13 cellular contexts compared by ENCODE assay signal in the genomic region with DNA sequence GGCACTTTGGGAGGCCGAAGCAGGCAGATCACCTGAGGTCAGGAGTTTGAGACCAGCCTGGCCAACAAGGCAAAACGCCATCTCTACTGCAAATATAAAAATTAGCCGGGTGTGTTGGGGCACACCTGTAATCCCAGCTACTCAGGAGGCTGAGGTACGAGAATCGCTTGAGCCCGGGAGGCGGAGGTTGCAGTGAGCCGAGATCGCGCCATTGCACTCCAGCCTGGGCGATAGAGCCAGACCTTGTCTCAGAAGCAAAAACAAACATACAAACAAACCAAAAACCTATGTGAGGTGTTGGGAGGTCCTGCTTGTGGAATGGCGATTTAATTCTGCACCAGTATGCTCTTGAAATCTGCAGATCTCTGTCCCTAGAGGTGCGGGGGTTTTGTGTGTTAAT. TPM values are rescaled to one million over a fixed set of nuclear protein-coding genes. Genes with fewer than 3 reads are reported as not detected.
DNase-seq lines count a peak whose midpoint lies in the region; ATAC-seq and TF ChIP-seq lines count a peak whose summit lies in the region.
"Not testable (repeated sequence)": the region's sequence is repeated elsewhere in the genome, so short reads cannot be mapped to it uniquely, and the experiment has no call there.
"Had no signal": no experiment of that assay in that cellular context is flagged by ENCODE, and none has a peak within 500 bp of the region (broad histone marks: within the 10 kb centered on the region; RNA-seq: fewer than 3 reads in every experiment).

No MANE protein-coding gene starts in this region.

- H3K4me3 ChIP-seq in Caco-2 (ENCODE audit: low read depth, low read length), result not testable (repeated sequence)
- peak overlapping the region; percentile 75 for H3K4me3 ChIP-seq in LNCaP clone FGC (ENCODE audit: low read depth, low read length)
- H3K4me3 ChIP-seq in mesenchymal stem cell (ENCODE audit: insufficient read depth in 1 of 2, low read depth in 1 of 2, low read length in 2 of 2), result peak overlapping the region in 1 of 2 experiments; percentile 87

- H3K18ac ChIP-seq in mesenchymal stem cell (ENCODE audit: low read depth in 1 of 2, low read length in 2 of 2), result not testable (repeated sequence)

- not testable (repeated sequence) for H3K23ac ChIP-seq in mesenchymal stem cell (ENCODE audit: low read length in 2 of 2)

- H2AK5ac ChIP-seq in mesenchymal stem cell (ENCODE audit: low read length, severe bottlenecking), result not testable (repeated sequence)

- not testable (repeated sequence) for H3K27me3 ChIP-seq in Caco-2 (replicated peaks; ENCODE audit: control insufficient read depth, insufficient read depth, low read length)
- peaks cover 0 to 47% of the 10 kb centered on the region in 2 experiments for H3K27me3 ChIP-seq in mesenchymal stem cell (ENCODE audit: control insufficient read depth in 1 of 2, insufficient read depth in 1 of 2, low read length in 2 of 2)

- not testable (repeated sequence) for H3K9me3 Mint-ChIP-seq in Caco-2 (ENCODE audit: unreplicated experiment); activated CD4-positive, alpha-beta T cell treated with anti-CD3 and anti-CD28 coated beads, Interleukin-2, amount 10 ng/mL, durations not matched to agents 24 days and 14 days; activated naive CD8-positive, alpha-beta T cell (ENCODE audit: low read depth); effector memory CD8-positive, alpha-beta T cell; osteocyte (ENCODE audit: unreplicated experiment)

- ATAC-seq in effector memory CD8-positive, alpha-beta T cell (replicated peaks), result not testable (repeated sequence)

- not testable (repeated sequence) for H3K36me3 Mint-ChIP-seq in Caco-2 (ENCODE audit: insufficient read depth, unreplicated experiment); activated CD4-positive, alpha-beta T cell treated with anti-CD3 and anti-CD28 coated beads, Interleukin-2, amount 10 ng/mL, durations not matched to agents 24 days and 14 days (ENCODE audit: low read depth); activated naive CD8-positive, alpha-beta T cell; effector memory CD8-positive, alpha-beta T cell (ENCODE audit: insufficient read depth); osteocyte (ENCODE audit: unreplicated experiment)

- H3K79me1 ChIP-seq in mesenchymal stem cell (replicated peaks; ENCODE audit: low read length, poor library complexity, severe bottlenecking), result not testable (repeated sequence)

- not testable (repeated sequence) for H3K27me3 Mint-ChIP-seq in Caco-2 (ENCODE audit: insufficient read depth, unreplicated experiment); activated CD4-positive, alpha-beta T cell treated with anti-CD3 and anti-CD28 coated beads, Interleukin-2, amount 10 ng/mL, durations not matched to agents 24 days and 14 days; activated naive CD8-positive, alpha-beta T cell; effector memory CD8-positive, alpha-beta T cell; osteocyte (ENCODE audit: unreplicated experiment)

- not testable (repeated sequence) for H3K27ac ChIP-seq in mesenchymal stem cell (ENCODE audit: low read length, poor library complexity, severe bottlenecking)

- not testable (repeated sequence) for H2BK15ac ChIP-seq in mesenchymal stem cell (ENCODE audit: low read depth, poor library complexity, severe bottlenecking)

- not testable (repeated sequence) for H4K91ac ChIP-seq in mesenchymal stem cell (ENCODE audit: low read length)

- not testable (repeated sequence) for BruUV-seq in Caco-2 (replicated peaks; lab: Mats Ljungman, UMichigan)

- WGBS in mesenchymal stem cell, result 96% methylated on average over 6 of the region's 13 CpGs

- not testable (repeated sequence) for H3K4me1 ChIP-seq in Caco-2; mesenchymal stem cell (ENCODE audit: control insufficient read depth, insufficient read depth, low read depth, low read length)

- H3K4me1 Mint-ChIP-seq in Caco-2 (ENCODE audit: low read depth, unreplicated experiment); osteocyte (ENCODE audit: unreplicated experiment): not testable (repeated sequence)
- peaks cover 22% of the 10 kb centered on the region for H3K4me1 Mint-ChIP-seq in activated CD4-positive, alpha-beta T cell treated with anti-CD3 and anti-CD28 coated beads, Interleukin-2, amount 10 ng/mL, durations not matched to agents 24 days and 14 days
- peaks cover 36% of the 10 kb centered on the region for H3K4me1 Mint-ChIP-seq in activated naive CD8-positive, alpha-beta T cell (ENCODE audit: low read depth)
- H3K4me1 Mint-ChIP-seq in effector memory CD8-positive, alpha-beta T cell (ENCODE audit: low read depth in 2 of 2), result peaks cover 23 to 37% of the 10 kb centered on the region in 2 donors

- not testable (repeated sequence) for H4K8ac ChIP-seq in mesenchymal stem cell (ENCODE audit: low read length)

- not testable (repeated sequence) for H3K14ac ChIP-seq in mesenchymal stem cell (ENCODE audit: low read length in 2 of 2)

- H3K4ac ChIP-seq in mesenchymal stem cell (ENCODE audit: low read depth in 1 of 2, low read length in 2 of 2), result not testable (repeated sequence)

- not testable (repeated sequence) for DNase-seq in Caco-2; LNCaP clone FGC (ENCODE audit: low read depth); activated CD4-positive, alpha-beta T cell treated with anti-CD3 and anti-CD28 coated beads, Interleukin-2, amount 10 ng/mL, durations not matched to agents 24 days and 14 days; effector memory CD8-positive, alpha-beta T cell; mesenchymal stem cell; osteocyte (ENCODE audit: extremely low spot score, unreplicated experiment)

- intact Hi-C loops in Caco-2 (cut with micrococcal nuclease; ENCODE audit: unreplicated experiment), result not testable (repeated sequence)
- intact Hi-C loops in activated CD4-positive, alpha-beta T cell treated with anti-CD3 and anti-CD28 coated beads, Interleukin-2, amount 10 ng/mL, durations not matched to agents 24 days and 14 days (cut with micrococcal nuclease), result loop anchor here (5.0 kb wide), 1 partner anchor 155 kb away; the partner anchor contains the start of gene MED14

- not testable (repeated sequence) for H2AFZ ChIP-seq in mesenchymal stem cell (ENCODE audit: low read depth, low read length)

- peak overlapping the region; percentile 97 for H3K4me3 Mint-ChIP-seq in Caco-2 (ENCODE audit: unreplicated experiment)
- peak overlapping the region; percentile 76 for H3K4me3 Mint-ChIP-seq in activated CD4-positive, alpha-beta T cell treated with anti-CD3 and anti-CD28 coated beads, Interleukin-2, amount 10 ng/mL, durations not matched to agents 24 days and 14 days
- peak overlapping the region; percentile 86 for H3K4me3 Mint-ChIP-seq in activated naive CD8-positive, alpha-beta T cell
- H3K4me3 Mint-ChIP-seq in effector memory CD8-positive, alpha-beta T cell, result peak overlapping the region; percentile 96 to 97
- peak overlapping the region; percentile 26 for H3K4me3 Mint-ChIP-seq in osteocyte (ENCODE audit: unreplicated experiment)

- H2BK5ac ChIP-seq in mesenchymal stem cell (ENCODE audit: low read depth, low read length, poor library complexity, severe bottlenecking), result not testable (repeated sequence)

- not testable (repeated sequence) for H3K9me3 ChIP-seq in Caco-2; mesenchymal stem cell (ENCODE audit: control insufficient read depth, low read length)

- POLR2A ChIA-PET in Caco-2 (lab: Charles Lee), result not testable (repeated sequence)

- H3K9ac ChIP-seq in mesenchymal stem cell (ENCODE audit: low read length), result peak overlapping the region; percentile 93

- not testable (repeated sequence) for H3K36me3 ChIP-seq in Caco-2 (ENCODE audit: control insufficient read depth, insufficient read depth, low read length); mesenchymal stem cell (ENCODE audit: control insufficient read depth in 1 of 2, insufficient read depth in 2 of 2, low read depth in 1 of 2, low read length in 2 of 2)

- H3K4me2 ChIP-seq in mesenchymal stem cell (ENCODE audit: low read length, poor library complexity, severe bottlenecking), result not testable (repeated sequence)

- not testable (repeated sequence) for H2BK12ac ChIP-seq in mesenchymal stem cell (ENCODE audit: low read length in 2 of 2)

- H3K27ac Mint-ChIP-seq in Caco-2 (ENCODE audit: unreplicated experiment); activated CD4-positive, alpha-beta T cell treated with anti-CD3 and anti-CD28 coated beads, Interleukin-2, amount 10 ng/mL, durations not matched to agents 24 days and 14 days; activated naive CD8-positive, alpha-beta T cell; effector memory CD8-positive, alpha-beta T cell; osteocyte (ENCODE audit: unreplicated experiment): not testable (repeated sequence)

- CTCF ChIA-PET in Caco-2 (lab: Charles Lee), result not testable (repeated sequence)

- TF ChIP-seq CTCF in Caco-2 (IDR thresholded peaks at IDR 0.05; ENCODE audit: insufficient read depth in 1 of 2, low read depth in 1 of 2, low read length in 1 of 2, severe bottlenecking in 1 of 2, unreplicated experiment in 1 of 2); LNCaP clone FGC (IDR thresholded peaks at IDR 0.05; ENCODE audit: control insufficient read depth, extremely low read depth, insufficient read depth); osteocyte (IDR thresholded peaks at IDR 0.05): not testable (repeated sequence)

- H2BK120ac ChIP-seq in mesenchymal stem cell (ENCODE audit: low read depth, low read length), result not testable (repeated sequence)

RNA-seq across cellular contexts. Expression of gene ATP6AP2, which starts 1.4 kb away (rescaled TPM):
- total RNA-seq in Caco-2 (2022) (86.6 and 90.0 TPM in 2 replicates), osteocyte (154 and 162 TPM in 2 replicates)
- 66.5 and 68.7 TPM in 2 replicates for total RNA-seq in activated CD4-positive, alpha-beta T cell treated with anti-CD3 and anti-CD28 coated beads, Interleukin-2, amount 10 ng/mL, durations not matched to agents 24 days and 14 days
- polyA plus RNA-seq in mesenchymal stem cell (2013, experiment 1 of 2), result 124 TPM
- polyA plus RNA-seq in mesenchymal stem cell (2013, experiment 2 of 2), result 132 TPM

RNA-seq across cellular contexts. Expression of gene MPC1L, which starts 41.0 kb away (rescaled TPM):
- total RNA-seq in Caco-2 (2022), result not detected in 2 replicates
- total RNA-seq in activated CD4-positive, alpha-beta T cell treated with anti-CD3 and anti-CD28 coated beads, Interleukin-2, amount 10 ng/mL, durations not matched to agents 24 days and 14 days, result not detected in 2 replicates
- polyA plus RNA-seq in mesenchymal stem cell (2013, experiment 1 of 2), result not detected
- not detected for polyA plus RNA-seq in mesenchymal stem cell (2013, experiment 2 of 2)
- not detected in 2 replicates for total RNA-seq in osteocyte
- total RNA-seq: fibroblast of villous mesenchyme, H4, kidney, right cardiac atrium, SK-MEL-5, thyroid gland had no signal
- polyA plus RNA-seq: right cardiac atrium had no signal

Comparison
In these comparisons a context has a peak if more than half of its experiments do, and no peak if none do; other contexts are left out.
1. H3K4me3 Mint-ChIP-seq: peak in every context shown above with its lines; median percentile 97 in Caco-2; 96 in effector memory CD8-positive, alpha-beta T cell; 86 in activated naive CD8-positive, alpha-beta T cell; 76 in activated CD4-positive, alpha-beta T cell treated with anti-CD3 and anti-CD28 coated beads, Interleukin-2, amount 10 ng/mL, durations not matched to agents 24 days and 14 days; 26 in osteocyte.